17 cellular contexts compared by ENCODE assay signal in genomic region chr7:103914147-103914899, GRCh38.
DNase-seq lines count a peak whose midpoint lies in the region; ATAC-seq and TF ChIP-seq lines count a peak whose summit lies in the region.
"Had no signal": no experiment of that assay in that cellular context is flagged by ENCODE, and none has a peak within 500 bp of the region (broad histone marks: within the 10 kb centered on the region; RNA-seq: fewer than 3 reads in every experiment).

No MANE protein-coding gene starts in this region.

- DNase-seq in Daoy (ENCODE audit: low read depth) (peak; percentile 87), MG63 (peak; percentile 33), amniotic epithelial cell (ENCODE audit: low read depth) (peak; percentile 43), kidney tubule cell (ENCODE audit: low spot score) (peak; percentile 19), nephron progenitor cell (no peak), lower leg skin (ENCODE audit: low spot score in 2 of 2) (no peak)
- DNase-seq in naive thymus-derived CD8-positive, alpha-beta T cell = no peak
- DNase-seq: CD8-positive, alpha-beta memory T cell; DMS 273 treated with DMSO at 0.1 percent for 48 hours; H9; NCI-H1092; NCI-H446; NCI-H748 treated with DMSO at 0.1 percent for 48 hours; SHP77 treated with DMSO at 0.1 percent for 48 hours had no signal

- no peak overlapping the region for H3K27ac Mint-ChIP-seq in naive thymus-derived CD8-positive, alpha-beta T cell
- no peak overlapping the region for H3K27ac Mint-ChIP-seq in nephron progenitor cell
- H3K27ac Mint-ChIP-seq: B cell, H9 had no signal

- H3K4me3 ChIP-seq in MG63 = no peak overlapping the region
- H3K4me3 ChIP-seq in lower leg skin (ENCODE audit: low read depth, poor library complexity, severe bottlenecking) = no peak overlapping the region

- no peak overlapping the region for H3K4me3 Mint-ChIP-seq in naive thymus-derived CD8-positive, alpha-beta T cell
- H3K4me3 Mint-ChIP-seq in nephron progenitor cell = no peak overlapping the region
- H3K4me3 Mint-ChIP-seq: B cell; CD8-positive, alpha-beta memory T cell; H9 had no signal

- ATAC-seq in HG02763 (IDR thresholded peaks at IDR 0.05; ENCODE audit: unreplicated experiment) = no peak
- no peak for ATAC-seq in naive thymus-derived CD8-positive, alpha-beta T cell
- ATAC-seq: Panc1 had no signal

- H3K27me3 ChIP-seq in MG63 = no peaks in the 10 kb centered on the region

- intact Hi-C loops in lower leg skin (cut with DNase I; ENCODE audit: low total_unique reads) = no loop called here

- no peak for TF ChIP-seq POLR2A in lower leg skin (IDR thresholded peaks at IDR 0.05)

- peaks cover 0 to 8% (median 0%) of the 10 kb centered on the region in 5 donors for H3K27me3 Mint-ChIP-seq in naive thymus-derived CD8-positive, alpha-beta T cell
- peaks cover 4% of the 10 kb centered on the region for H3K27me3 Mint-ChIP-seq in nephron progenitor cell (ENCODE audit: low read depth, poor library complexity)

- no peaks in the 10 kb centered on the region for H3K36me3 ChIP-seq in MG63

- H3K36me3 Mint-ChIP-seq in naive thymus-derived CD8-positive, alpha-beta T cell = no peaks in the 10 kb centered on the region
- H3K36me3 Mint-ChIP-seq in nephron progenitor cell (ENCODE audit: low read depth) = no peaks in the 10 kb centered on the region
- H3K36me3 Mint-ChIP-seq: CD8-positive, alpha-beta memory T cell had no signal

- H3K4me1 Mint-ChIP-seq in naive thymus-derived CD8-positive, alpha-beta T cell = no peaks in the 10 kb centered on the region
- no peaks in the 10 kb centered on the region for H3K4me1 Mint-ChIP-seq in nephron progenitor cell
- H3K4me1 Mint-ChIP-seq: B cell; CD8-positive, alpha-beta memory T cell had no signal

- POLR2A ChIA-PET in naive thymus-derived CD8-positive, alpha-beta T cell (lab: Charles Lee) = no interaction called here

- TF ChIP-seq CTCF in nephron progenitor cell (IDR thresholded peaks at IDR 0.05) = no peak
- no peak for TF ChIP-seq CTCF in lower leg skin (IDR thresholded peaks at IDR 0.05)

- WGBS in lower leg skin, 2 donors = 82 to 85% methylated on average over 6 of the region's 6 CpGs

- no peaks in the 10 kb centered on the region for H3K9me3 ChIP-seq in MG63

- no peaks in the 10 kb centered on the region for H3K9me3 Mint-ChIP-seq in naive thymus-derived CD8-positive, alpha-beta T cell
- no peaks in the 10 kb centered on the region for H3K9me3 Mint-ChIP-seq in nephron progenitor cell
- H3K9me3 Mint-ChIP-seq: H9 had no signal

Comparison
In these comparisons a context has a peak if more than half of its experiments do, and no peak if none do; other contexts are left out.
1. DNase-seq: peak in Daoy (single experiment), MG63 (single experiment), amniotic epithelial cell (single experiment) and kidney tubule cell (single experiment); none in naive thymus-derived CD8-positive, alpha-beta T cell (0 of 10), nephron progenitor cell (single experiment) and lower leg skin (0 of 2).